8 cellular contexts compared by ENCODE assay signal in the genomic region with DNA sequence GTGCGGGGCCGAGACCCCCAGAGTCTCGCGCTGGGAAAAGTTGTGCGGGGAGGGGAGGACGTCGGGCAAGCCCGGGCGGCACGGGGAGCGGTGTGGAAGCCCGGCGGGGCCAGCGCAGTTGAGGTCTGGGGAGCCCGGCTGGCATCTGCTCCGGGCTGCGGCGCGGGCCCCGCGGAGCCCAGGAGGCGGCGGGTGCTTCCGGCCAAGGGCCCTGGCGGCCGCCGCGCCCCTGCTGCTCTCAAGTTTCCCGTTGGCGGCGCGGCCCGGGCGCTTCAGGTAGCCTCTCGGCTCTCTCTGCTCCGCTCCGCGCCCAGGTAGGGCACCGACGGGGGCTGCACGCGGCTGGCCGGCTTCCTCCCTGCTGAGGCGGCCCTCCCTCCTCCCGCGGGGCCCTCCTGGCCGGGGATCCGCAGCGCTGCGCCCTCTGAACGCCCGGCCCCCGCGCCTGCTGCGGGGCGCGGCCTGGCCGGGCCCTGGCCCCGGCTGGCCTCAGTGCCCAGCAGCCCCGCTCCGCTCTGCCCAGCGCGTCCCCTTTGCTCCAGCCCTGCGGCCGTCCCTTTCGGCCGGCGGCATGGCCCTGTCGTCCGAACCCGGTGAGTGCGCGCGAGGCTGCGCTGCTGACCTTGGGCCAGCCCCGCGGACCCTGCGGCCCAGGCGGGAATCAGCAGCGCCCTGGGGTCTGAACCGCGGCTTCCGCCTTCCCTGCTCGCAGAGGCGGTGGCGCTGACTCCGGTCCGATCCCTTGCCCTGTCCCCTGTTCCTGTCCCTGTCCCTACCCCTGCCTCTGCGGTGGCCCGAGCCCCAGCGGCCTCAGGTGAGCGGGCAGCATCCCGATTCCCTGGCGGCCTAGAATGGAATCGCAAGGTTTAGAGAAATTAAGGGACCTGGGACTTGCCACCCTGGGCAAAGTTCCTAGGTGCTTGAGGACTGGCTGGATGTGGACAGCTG. TPM values are rescaled to one million over a fixed set of nuclear protein-coding genes. Genes with fewer than 3 reads are reported as not detected.
DNase-seq lines count a peak whose midpoint lies in the region; ATAC-seq and TF ChIP-seq lines count a peak whose summit lies in the region.

No MANE protein-coding gene starts in this region.

- peak; percentile 25 for ATAC-seq in HG02798 (IDR thresholded peaks at IDR 0.05; ENCODE audit: poor library complexity, unreplicated experiment)
- no peak for ATAC-seq in HG03460 (IDR thresholded peaks at IDR 0.05; ENCODE audit: unreplicated experiment)

- no peaks in the 10 kb centered on the region for H3K36me3 ChIP-seq in kidney epithelial cell (ENCODE audit: control insufficient read depth, insufficient read depth, low read length)

- peak overlapping the region; percentile 47 for H3K4me3 ChIP-seq in kidney epithelial cell (ENCODE audit: low read depth, low read length)

- H3K27ac ChIP-seq in caudate nucleus (ENCODE audit: low read depth, low read length) = peak overlapping the region; percentile 88

- H3K27me3 ChIP-seq in kidney epithelial cell (ENCODE audit: control insufficient read depth, insufficient read depth, low read length) = no peaks in the 10 kb centered on the region

- TF ChIP-seq CTCF in kidney epithelial cell (IDR thresholded peaks at IDR 0.05; ENCODE audit: insufficient read depth, low read length, poor library complexity, severe bottlenecking) = peak; percentile 62

- DNase-seq in COLO668 (lab: John Stamatoyannopoulos, UW; ENCODE audit: unreplicated experiment) (peak; percentile 83), T-helper 9 cell (peak; percentile 45), caudate nucleus (lab: John Stamatoyannopoulos, UW) (peak in 17 of 61 donors; percentile 18 to 71 (median 57)), kidney epithelial cell (ENCODE audit: low read depth) (no peak), NCI-H1048 (lab: John Stamatoyannopoulos, UW) (no peak)
- DNase-seq in stimulated activated CD4-positive, alpha-beta T cell treated with anti-CD3 and anti-CD28 coated beads, Interleukin-15, amount 100 ng/mL, for 24 hours = peak; percentile 71

RNA-seq across cellular contexts. Expression of a gene that starts 4.3 kb away (rescaled TPM):
- 6.6 and 8.1 TPM in 2 replicates for total RNA-seq in kidney epithelial cell

Comparison
In these comparisons a context has a peak if more than half of its experiments do, and no peak if none do; other contexts are left out.
1. DNase-seq: peak in COLO668 (single experiment), T-helper 9 cell (single experiment) and stimulated activated CD4-positive, alpha-beta T cell treated with anti-CD3 and anti-CD28 coated beads, Interleukin-15, amount 100 ng/mL, for 24 hours (single experiment); none in kidney epithelial cell (single experiment) and NCI-H1048 (single experiment).